Comparison of ENCODE assay signal across 28 cellular contexts in the genomic region with DNA sequence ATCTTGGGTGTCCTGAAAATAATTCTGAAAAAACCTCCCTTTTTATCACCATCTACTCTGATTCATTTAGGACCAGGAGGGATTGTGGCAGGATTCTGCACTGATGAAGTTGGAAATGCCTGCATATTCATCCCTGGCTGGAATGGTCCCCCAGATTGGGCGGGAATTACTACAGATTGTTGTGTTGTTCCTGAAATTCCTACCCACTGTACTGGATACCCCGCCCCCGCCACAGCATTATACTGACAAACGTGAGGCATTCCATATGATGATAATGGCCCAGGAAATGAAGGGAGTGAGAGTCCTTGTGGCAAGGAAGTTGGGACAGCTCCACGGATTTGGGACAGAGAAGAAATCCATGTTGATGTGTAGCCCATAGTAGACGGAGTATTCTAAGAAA.
"Had no signal": no experiment of that assay in that cellular context is flagged by ENCODE, and none has a peak within 500 bp of the region (broad histone marks: within the 10 kb centered on the region; RNA-seq: fewer than 3 reads in every experiment).

No MANE protein-coding gene starts in this region.

- DNase-seq: Karpas-422, MM.1S, MV-4-11, NCI-H1092, NCI-H1105, NCI-H1417 treated with DMSO at 0.1 percent for 48 hours, NCI-H1436 treated with DMSO at 0.1 percent for 48 hours, NCI-H187, NCI-H1930, NCI-H2029 treated with DMSO at 0.1 percent for 48 hours, NCI-H2081 treated with DMSO at 0.1 percent for 48 hours, NCI-H2107, NCI-H2171, NCI-H226, NCI-H446 treated with DMSO at 0.1 percent for 48 hours, NCI-H510A, NCI-H524, NCI-H526, NCI-H69, NCI-H748 treated with DMSO at 0.1 percent for 48 hours, NCI-H82, PC-9, SHP77, SIG-M5, SJCRH30 had no signal

- H3K4me3 ChIP-seq: PC-9, SJCRH30, SK-N-MC had no signal

- H3K27ac ChIP-seq: KMS-11, PC-9, RWPE1, SJCRH30, SK-N-MC had no signal

- H3K36me3 ChIP-seq: SJCRH30 had no signal

- H3K9me3 ChIP-seq: SJCRH30 had no signal

- H3K4me2 ChIP-seq: KMS-11, PC-9 had no signal

- H3K9ac ChIP-seq: KMS-11 had no signal

- H3K27me3 ChIP-seq: SJCRH30 had no signal

- H2AFZ ChIP-seq: PC-9 had no signal
